ENCODE assay signal across 1 cellular context in the genomic region with DNA sequence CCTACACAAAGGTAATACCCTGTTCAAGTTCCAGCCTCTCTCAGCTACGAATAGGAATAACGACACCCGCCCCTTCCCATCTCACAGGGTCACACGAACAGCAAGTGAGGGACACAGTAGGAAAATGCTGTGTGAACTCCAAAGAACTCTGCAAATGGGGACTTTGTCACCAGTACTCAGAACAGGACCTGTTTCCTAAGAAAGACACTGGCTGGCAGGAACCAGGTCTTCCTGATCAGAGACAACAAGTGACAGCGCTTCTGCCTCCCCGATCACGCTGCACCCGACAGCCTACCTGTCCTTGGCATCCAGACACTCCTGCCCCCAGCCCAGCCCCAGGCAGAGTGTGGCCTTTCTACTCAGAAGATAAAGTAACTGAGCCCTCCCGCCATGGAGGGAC.
TF ChIP-seq lines count a peak whose summit lies in the region.

No MANE protein-coding gene starts in this region.

TF ChIP-seq in GM23338, 12 proteins besides CTCF, POLR2A, EP300 and RAD21 (continued from another document):
- TF ChIP-seq ZNF462 (CRISPR knock-in tag; IDR thresholded peaks at IDR 0.05) = no peak
- TF ChIP-seq POLR2AphosphoS5 (IDR thresholded peaks at IDR 0.05; ENCODE audit: low read depth) = no peak
- TF ChIP-seq NANOG (IDR thresholded peaks at IDR 0.05; ENCODE audit: borderline replicate concordance) = no peak
- TF ChIP-seq, protein P1, sequence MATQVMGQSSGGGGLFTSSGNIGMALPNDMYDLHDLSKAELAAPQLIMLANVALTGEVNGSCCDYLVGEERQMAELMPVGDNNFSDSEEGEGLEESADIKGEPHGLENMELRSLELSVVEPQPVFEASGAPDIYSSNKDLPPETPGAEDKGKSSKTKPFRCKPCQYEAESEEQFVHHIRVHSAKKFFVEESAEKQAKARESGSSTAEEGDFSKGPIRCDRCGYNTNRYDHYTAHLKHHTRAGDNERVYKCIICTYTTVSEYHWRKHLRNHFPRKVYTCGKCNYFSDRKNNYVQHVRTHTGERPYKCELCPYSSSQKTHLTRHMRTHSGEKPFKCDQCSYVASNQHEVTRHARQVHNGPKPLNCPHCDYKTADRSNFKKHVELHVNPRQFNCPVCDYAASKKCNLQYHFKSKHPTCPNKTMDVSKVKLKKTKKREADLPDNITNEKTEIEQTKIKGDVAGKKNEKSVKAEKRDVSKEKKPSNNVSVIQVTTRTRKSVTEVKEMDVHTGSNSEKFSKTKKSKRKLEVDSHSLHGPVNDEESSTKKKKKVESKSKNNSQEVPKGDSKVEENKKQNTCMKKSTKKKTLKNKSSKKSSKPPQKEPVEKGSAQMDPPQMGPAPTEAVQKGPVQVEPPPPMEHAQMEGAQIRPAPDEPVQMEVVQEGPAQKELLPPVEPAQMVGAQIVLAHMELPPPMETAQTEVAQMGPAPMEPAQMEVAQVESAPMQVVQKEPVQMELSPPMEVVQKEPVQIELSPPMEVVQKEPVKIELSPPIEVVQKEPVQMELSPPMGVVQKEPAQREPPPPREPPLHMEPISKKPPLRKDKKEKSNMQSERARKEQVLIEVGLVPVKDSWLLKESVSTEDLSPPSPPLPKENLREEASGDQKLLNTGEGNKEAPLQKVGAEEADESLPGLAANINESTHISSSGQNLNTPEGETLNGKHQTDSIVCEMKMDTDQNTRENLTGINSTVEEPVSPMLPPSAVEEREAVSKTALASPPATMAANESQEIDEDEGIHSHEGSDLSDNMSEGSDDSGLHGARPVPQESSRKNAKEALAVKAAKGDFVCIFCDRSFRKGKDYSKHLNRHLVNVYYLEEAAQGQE (IDR thresholded peaks at IDR 0.05; ENCODE audit: unreplicated experiment) = no peak
- no peak for TF ChIP-seq ZNF114 (CRISPR knock-in tag; IDR thresholded peaks at IDR 0.05)
- no peak for TF ChIP-seq JUNB (IDR thresholded peaks at IDR 0.05; ENCODE audit: unreplicated experiment)
- no peak for TF ChIP-seq EZH2 (IDR thresholded peaks at IDR 0.05; ENCODE audit: low read depth, unreplicated experiment)
- no peak for TF ChIP-seq ZNF331 (CRISPR knock-in tag; IDR thresholded peaks at IDR 0.05; ENCODE audit: low read depth)
- no peak for TF ChIP-seq STAT1 (IDR thresholded peaks at IDR 0.05; ENCODE audit: unreplicated experiment)
- no peak for TF ChIP-seq CREB1 (CRISPR knock-in tag; IDR thresholded peaks at IDR 0.05; ENCODE audit: low read depth)
